In the genomic region with DNA sequence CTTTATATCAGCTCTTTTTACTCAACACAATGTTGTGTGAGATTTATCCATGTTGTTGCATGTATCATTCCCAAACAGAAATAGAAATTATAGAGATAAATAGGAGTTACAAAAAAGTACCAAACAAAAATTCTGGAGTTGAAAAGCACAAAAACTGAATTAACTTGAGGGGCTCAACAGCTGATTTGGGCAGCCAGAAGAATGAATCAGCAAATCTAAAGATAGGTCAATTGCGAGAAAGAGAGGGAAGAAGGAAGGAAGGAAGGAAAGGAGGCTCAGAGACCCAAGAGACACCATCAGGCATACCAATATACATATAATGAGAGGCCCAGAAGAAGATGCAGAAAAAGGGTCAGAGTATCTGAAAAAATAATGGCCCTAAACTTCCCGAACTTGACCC, we compare ENCODE assay signal across 1 cellular context.
TF ChIP-seq lines count a peak whose summit lies in the region.

No MANE protein-coding gene starts in this region.

TF ChIP-seq in K562, 482 proteins besides CTCF, POLR2A, EP300 and RAD21 (continued from another document):
- TF ChIP-seq ZNF316 (IDR thresholded peaks at IDR 0.05), result peak; percentile 76
- TF ChIP-seq MAFF (IDR thresholded peaks at IDR 0.05; ENCODE audit: low read length), result peak; percentile 31; the same call in 1 of the 2 replicates
- no peak for TF ChIP-seq ETV1 (tag; conservative IDR thresholded peaks at IDR 0.05; ENCODE audit: low read depth)
- TF ChIP-seq MAFK (IDR thresholded peaks at IDR 0.05; ENCODE audit: low read length), result peak; percentile 12; the same call in 1 of the 2 replicates
- peak; percentile 84 for TF ChIP-seq NFE2 (IDR thresholded peaks at IDR 0.05; ENCODE audit: low read depth)
- no peak for TF ChIP-seq NR4A1 (CRISPR knock-in tag; IDR thresholded peaks at IDR 0.05)
- TF ChIP-seq NR4A1 (tag; IDR thresholded peaks at IDR 0.05), result no peak
- TF ChIP-seq C11orf30 (IDR thresholded peaks at IDR 0.05; ENCODE audit: low read depth), result peak; percentile 75
- TF ChIP-seq DACH1 (IDR thresholded peaks at IDR 0.05; ENCODE audit: partially characterized antibody), result peak; percentile 35
- TF ChIP-seq, protein P1, sequence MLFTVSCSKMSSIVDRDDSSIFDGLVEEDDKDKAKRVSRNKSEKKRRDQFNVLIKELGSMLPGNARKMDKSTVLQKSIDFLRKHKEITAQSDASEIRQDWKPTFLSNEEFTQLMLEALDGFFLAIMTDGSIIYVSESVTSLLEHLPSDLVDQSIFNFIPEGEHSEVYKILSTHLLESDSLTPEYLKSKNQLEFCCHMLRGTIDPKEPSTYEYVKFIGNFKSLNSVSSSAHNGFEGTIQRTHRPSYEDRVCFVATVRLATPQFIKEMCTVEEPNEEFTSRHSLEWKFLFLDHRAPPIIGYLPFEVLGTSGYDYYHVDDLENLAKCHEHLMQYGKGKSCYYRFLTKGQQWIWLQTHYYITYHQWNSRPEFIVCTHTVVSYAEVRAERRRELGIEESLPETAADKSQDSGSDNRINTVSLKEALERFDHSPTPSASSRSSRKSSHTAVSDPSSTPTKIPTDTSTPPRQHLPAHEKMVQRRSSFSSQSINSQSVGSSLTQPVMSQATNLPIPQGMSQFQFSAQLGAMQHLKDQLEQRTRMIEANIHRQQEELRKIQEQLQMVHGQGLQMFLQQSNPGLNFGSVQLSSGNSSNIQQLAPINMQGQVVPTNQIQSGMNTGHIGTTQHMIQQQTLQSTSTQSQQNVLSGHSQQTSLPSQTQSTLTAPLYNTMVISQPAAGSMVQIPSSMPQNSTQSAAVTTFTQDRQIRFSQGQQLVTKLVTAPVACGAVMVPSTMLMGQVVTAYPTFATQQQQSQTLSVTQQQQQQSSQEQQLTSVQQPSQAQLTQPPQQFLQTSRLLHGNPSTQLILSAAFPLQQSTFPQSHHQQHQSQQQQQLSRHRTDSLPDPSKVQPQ (CRISPR knock-in tag; IDR thresholded peaks at IDR 0.05; ENCODE audit: borderline replicate concordance), result no peak
